Comparison of ENCODE assay signal across 1 cellular context in genomic region chr22:44540756-44541670, GRCh38.
TF ChIP-seq lines count a peak whose summit lies in the region.

No MANE protein-coding gene starts in this region.

TF ChIP-seq in SK-N-SH, 30 proteins besides CTCF, POLR2A, EP300 and RAD21 (continued from another document):
- TF ChIP-seq, protein P1, sequence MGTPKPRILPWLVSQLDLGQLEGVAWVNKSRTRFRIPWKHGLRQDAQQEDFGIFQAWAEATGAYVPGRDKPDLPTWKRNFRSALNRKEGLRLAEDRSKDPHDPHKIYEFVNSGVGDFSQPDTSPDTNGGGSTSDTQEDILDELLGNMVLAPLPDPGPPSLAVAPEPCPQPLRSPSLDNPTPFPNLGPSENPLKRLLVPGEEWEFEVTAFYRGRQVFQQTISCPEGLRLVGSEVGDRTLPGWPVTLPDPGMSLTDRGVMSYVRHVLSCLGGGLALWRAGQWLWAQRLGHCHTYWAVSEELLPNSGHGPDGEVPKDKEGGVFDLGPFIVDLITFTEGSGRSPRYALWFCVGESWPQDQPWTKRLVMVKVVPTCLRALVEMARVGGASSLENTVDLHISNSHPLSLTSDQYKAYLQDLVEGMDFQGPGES (IDR thresholded peaks at IDR 0.05; ENCODE audit: low read depth, low read length), result no peak
